In genomic region chr16:29192329-29193247, GRCh38 we compare ENCODE assay signal across 1 cellular context.
TF ChIP-seq lines count a peak whose summit lies in the region.

No MANE protein-coding gene starts in this region.

TF ChIP-seq in IMR-90, 13 proteins besides CTCF, POLR2A, EP300 and RAD21 (continued from another document):
- TF ChIP-seq ELK1 (IDR thresholded peaks at IDR 0.05; ENCODE audit: borderline replicate concordance, low read depth, low read length) = no peak
- no peak for TF ChIP-seq RCOR1 (IDR thresholded peaks at IDR 0.05; ENCODE audit: insufficient replicate concordance, low read length)
- no peak for TF ChIP-seq SMC3 (IDR thresholded peaks at IDR 0.05; ENCODE audit: low read depth, low read length)
- no peak for TF ChIP-seq NFE2L2 (IDR thresholded peaks at IDR 0.05; ENCODE audit: low read depth, low read length)
- no peak for TF ChIP-seq FOS (IDR thresholded peaks at IDR 0.05; ENCODE audit: low read depth, low read length)
- TF ChIP-seq MAZ (IDR thresholded peaks at IDR 0.05; ENCODE audit: borderline replicate concordance, low read depth, low read length) = no peak
- no peak for TF ChIP-seq RFX5 (IDR thresholded peaks at IDR 0.05; ENCODE audit: low read depth, low read length)
- no peak for TF ChIP-seq USF2 (IDR thresholded peaks at IDR 0.05; ENCODE audit: low read depth, low read length)
- no peak for TF ChIP-seq BHLHE40 (IDR thresholded peaks at IDR 0.05; ENCODE audit: low read depth, low read length)
- no peak for TF ChIP-seq CHD1 (IDR thresholded peaks at IDR 0.05; ENCODE audit: low read depth, low read length)
- no peak for TF ChIP-seq MXI1 (IDR thresholded peaks at IDR 0.05; ENCODE audit: borderline replicate concordance, low read depth, low read length)
